2 cellular contexts compared by ENCODE assay signal in the genomic region with DNA sequence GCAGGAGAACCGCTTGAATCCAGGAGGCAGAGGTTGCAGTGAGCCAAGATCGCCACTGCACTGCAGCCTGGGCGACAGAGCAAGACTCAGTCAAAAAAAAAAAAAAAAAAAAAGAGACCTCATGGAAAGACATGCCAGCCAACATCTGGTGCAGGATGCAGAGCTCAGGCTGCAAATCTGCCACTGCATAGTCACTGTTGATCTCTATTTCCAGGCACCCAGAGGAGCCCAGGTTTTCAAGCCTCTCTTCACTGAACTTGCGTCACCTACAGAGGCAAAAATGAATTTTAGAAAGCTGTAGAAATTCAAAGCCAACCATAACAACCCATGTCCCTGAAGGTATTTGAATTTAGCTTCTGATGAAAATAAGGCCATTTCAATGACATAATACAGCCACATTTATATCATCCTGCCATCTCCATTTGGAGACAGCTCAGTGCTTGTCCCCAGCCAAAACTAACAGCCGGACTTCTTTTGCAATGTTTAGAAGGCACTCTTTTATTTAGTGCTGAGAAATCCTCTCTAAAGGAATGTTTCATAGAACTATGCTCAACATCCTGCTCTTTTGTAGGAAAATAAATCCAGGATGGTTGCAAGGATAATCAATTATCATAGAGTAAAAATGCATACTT.
TF ChIP-seq lines count a peak whose summit lies in the region.

No MANE protein-coding gene starts in this region.

TF ChIP-seq in liver, 16 proteins besides CTCF, POLR2A, EP300 and RAD21 (continued from another document):
- TF ChIP-seq SP1 (IDR thresholded peaks at IDR 0.05) (peak; percentile 50), GABPA (IDR thresholded peaks at IDR 0.05 in 1 of 2, conservative IDR thresholded peaks at IDR 0.05 in 1 of 2) (no peak), RXRA (IDR thresholded peaks at IDR 0.05) (peak; percentile 39 to 72), FOXA2 (IDR thresholded peaks at IDR 0.05) (no peak), JUND (IDR thresholded peaks at IDR 0.05) (peak in 1 of 2 donors; percentile 62), FOXA1 (IDR thresholded peaks at IDR 0.05) (no peak), YY1 (IDR thresholded peaks at IDR 0.05) (peak; percentile 61), EGR1 (IDR thresholded peaks at IDR 0.05; ENCODE audit: low read depth in 2 of 2) (no peak)
- TF ChIP-seq, protein P1, sequence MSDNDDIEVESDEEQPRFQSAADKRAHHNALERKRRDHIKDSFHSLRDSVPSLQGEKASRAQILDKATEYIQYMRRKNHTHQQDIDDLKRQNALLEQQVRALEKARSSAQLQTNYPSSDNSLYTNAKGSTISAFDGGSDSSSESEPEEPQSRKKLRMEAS (IDR thresholded peaks at IDR 0.05): no peak
- TF ChIP-seq, protein P2, sequence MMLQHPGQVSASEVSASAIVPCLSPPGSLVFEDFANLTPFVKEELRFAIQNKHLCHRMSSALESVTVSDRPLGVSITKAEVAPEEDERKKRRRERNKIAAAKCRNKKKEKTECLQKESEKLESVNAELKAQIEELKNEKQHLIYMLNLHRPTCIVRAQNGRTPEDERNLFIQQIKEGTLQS (IDR thresholded peaks at IDR 0.05): no peak
- TF ChIP-seq, protein P3, sequence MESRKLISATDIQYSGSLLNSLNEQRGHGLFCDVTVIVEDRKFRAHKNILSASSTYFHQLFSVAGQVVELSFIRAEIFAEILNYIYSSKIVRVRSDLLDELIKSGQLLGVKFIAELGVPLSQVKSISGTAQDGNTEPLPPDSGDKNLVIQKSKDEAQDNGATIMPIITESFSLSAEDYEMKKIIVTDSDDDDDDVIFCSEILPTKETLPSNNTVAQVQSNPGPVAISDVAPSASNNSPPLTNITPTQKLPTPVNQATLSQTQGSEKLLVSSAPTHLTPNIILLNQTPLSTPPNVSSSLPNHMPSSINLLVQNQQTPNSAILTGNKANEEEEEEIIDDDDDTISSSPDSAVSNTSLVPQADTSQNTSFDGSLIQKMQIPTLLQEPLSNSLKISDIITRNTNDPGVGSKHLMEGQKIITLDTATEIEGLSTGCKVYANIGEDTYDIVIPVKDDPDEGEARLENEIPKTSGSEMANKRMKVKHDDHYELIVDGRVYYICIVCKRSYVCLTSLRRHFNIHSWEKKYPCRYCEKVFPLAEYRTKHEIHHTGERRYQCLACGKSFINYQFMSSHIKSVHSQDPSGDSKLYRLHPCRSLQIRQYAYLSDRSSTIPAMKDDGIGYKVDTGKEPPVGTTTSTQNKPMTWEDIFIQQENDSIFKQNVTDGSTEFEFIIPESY (IDR thresholded peaks at IDR 0.05): no peak
- TF ChIP-seq, protein P4, sequence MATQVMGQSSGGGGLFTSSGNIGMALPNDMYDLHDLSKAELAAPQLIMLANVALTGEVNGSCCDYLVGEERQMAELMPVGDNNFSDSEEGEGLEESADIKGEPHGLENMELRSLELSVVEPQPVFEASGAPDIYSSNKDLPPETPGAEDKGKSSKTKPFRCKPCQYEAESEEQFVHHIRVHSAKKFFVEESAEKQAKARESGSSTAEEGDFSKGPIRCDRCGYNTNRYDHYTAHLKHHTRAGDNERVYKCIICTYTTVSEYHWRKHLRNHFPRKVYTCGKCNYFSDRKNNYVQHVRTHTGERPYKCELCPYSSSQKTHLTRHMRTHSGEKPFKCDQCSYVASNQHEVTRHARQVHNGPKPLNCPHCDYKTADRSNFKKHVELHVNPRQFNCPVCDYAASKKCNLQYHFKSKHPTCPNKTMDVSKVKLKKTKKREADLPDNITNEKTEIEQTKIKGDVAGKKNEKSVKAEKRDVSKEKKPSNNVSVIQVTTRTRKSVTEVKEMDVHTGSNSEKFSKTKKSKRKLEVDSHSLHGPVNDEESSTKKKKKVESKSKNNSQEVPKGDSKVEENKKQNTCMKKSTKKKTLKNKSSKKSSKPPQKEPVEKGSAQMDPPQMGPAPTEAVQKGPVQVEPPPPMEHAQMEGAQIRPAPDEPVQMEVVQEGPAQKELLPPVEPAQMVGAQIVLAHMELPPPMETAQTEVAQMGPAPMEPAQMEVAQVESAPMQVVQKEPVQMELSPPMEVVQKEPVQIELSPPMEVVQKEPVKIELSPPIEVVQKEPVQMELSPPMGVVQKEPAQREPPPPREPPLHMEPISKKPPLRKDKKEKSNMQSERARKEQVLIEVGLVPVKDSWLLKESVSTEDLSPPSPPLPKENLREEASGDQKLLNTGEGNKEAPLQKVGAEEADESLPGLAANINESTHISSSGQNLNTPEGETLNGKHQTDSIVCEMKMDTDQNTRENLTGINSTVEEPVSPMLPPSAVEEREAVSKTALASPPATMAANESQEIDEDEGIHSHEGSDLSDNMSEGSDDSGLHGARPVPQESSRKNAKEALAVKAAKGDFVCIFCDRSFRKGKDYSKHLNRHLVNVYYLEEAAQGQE (IDR thresholded peaks at IDR 0.05): no peak

TF ChIP-seq in HepG2, 621 proteins besides CTCF, POLR2A, EP300 and RAD21 (continued from another document):
- TF ChIP-seq, protein P5, sequence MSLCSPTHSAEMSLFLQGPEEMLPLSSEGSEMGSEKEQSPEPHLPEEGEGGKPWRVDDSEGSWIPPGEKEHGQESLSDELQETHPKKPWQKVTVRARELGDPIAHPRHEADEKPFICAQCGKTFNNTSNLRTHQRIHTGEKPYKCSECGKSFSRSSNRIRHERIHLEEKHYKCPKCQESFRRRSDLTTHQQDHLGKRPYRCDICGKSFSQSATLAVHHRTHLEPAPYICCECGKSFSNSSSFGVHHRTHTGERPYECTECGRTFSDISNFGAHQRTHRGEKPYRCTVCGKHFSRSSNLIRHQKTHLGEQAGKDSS (CRISPR knock-in tag; IDR thresholded peaks at IDR 0.05; ENCODE audit: borderline replicate concordance, low read depth): no peak
- TF ChIP-seq ZNF12 (CRISPR knock-in tag; IDR thresholded peaks at IDR 0.05): no peak
- no peak for TF ChIP-seq GTF2F1 (IDR thresholded peaks at IDR 0.05; ENCODE audit: low read length)
